ENCODE assay signal across 8 cellular contexts in genomic region chr5:171630047-171630669, GRCh38.
DNase-seq lines count a peak whose midpoint lies in the region; ATAC-seq and TF ChIP-seq lines count a peak whose summit lies in the region.

No MANE protein-coding gene starts in this region.

- no peak overlapping the region for H3K4ac ChIP-seq in mesendoderm (ENCODE audit: low read depth, low read length)

- WGBS in mesendoderm (ENCODE audit: extremely low coverage, insufficient coverage, low lambda C conversion rate) = no CpG with 5 or more reads among the region's 32 CpGs

- H3K4me1 ChIP-seq in mesendoderm (ENCODE audit: control insufficient read depth, low read depth, low read length) = no peaks in the 10 kb centered on the region

- no peak overlapping the region for H2BK5ac ChIP-seq in mesendoderm (ENCODE audit: low read length)

- peak; percentile 37 for DNase-seq in NCI-H510A treated with DMSO at 0.1 percent for 48 hours (lab: John Stamatoyannopoulos, UW)
- DNase-seq in NCI-H510A (lab: John Stamatoyannopoulos, UW) = no peak
- DNase-seq in NCI-H460 (ENCODE audit: extremely low read depth, low read depth) = peak; percentile 67
- DNase-seq in dorsolateral prefrontal cortex = peak in 4 of 10 donors; percentile 23 to 64 (median 53)
- peak; percentile 79 for DNase-seq in mesendoderm
- no peak for DNase-seq in globus pallidus (ENCODE audit: low spot score)
- no peak for DNase-seq in NCI-H2029 treated with DMSO at 0.1 percent for 48 hours (lab: John Stamatoyannopoulos, UW)

- H3K23ac ChIP-seq in mesendoderm (ENCODE audit: low read length) = no peak overlapping the region

- H3K27me3 ChIP-seq in dorsolateral prefrontal cortex = peaks cover 0 to 48% (median 4%) of the 10 kb centered on the region in 45 donors
- H3K27me3 ChIP-seq in mesendoderm (ENCODE audit: insufficient read depth, low read length, poor library complexity) = no peaks in the 10 kb centered on the region

- ATAC-seq in HG03280 (IDR thresholded peaks at IDR 0.05; ENCODE audit: unreplicated experiment) = no peak

- no peak overlapping the region for H4K5ac ChIP-seq in mesendoderm (ENCODE audit: low read length)

- H3K79me2 ChIP-seq in mesendoderm (ENCODE audit: control insufficient read depth, insufficient read depth, low read length) = no peaks in the 10 kb centered on the region

- H3K4me3 ChIP-seq in dorsolateral prefrontal cortex (peak overlapping the region in 35 of 59 donors; percentile 1 to 47 (median 27)), mesendoderm (ENCODE audit: low read length) (no peak overlapping the region)

- H3K56ac ChIP-seq in mesendoderm (ENCODE audit: low read length) = no peak overlapping the region

- no peak overlapping the region for H3K18ac ChIP-seq in mesendoderm (ENCODE audit: low read length)

- no peaks in the 10 kb centered on the region for H3K36me3 ChIP-seq in mesendoderm (ENCODE audit: control insufficient read depth, insufficient read depth, low read length)

- intact Hi-C loops in dorsolateral prefrontal cortex (cut with DNase I) = no loop called here

- H4K8ac ChIP-seq in mesendoderm (ENCODE audit: low read depth, low read length) = no peak overlapping the region

- peak overlapping the region; percentile 37 for H3K4me2 ChIP-seq in mesendoderm (ENCODE audit: low read length)

- no peak overlapping the region for H3K9ac ChIP-seq in mesendoderm (ENCODE audit: low read length)

- H2AK5ac ChIP-seq in mesendoderm (ENCODE audit: low read length) = no peak overlapping the region

- H3K27ac ChIP-seq in dorsolateral prefrontal cortex = no peak overlapping the region
- H3K27ac ChIP-seq in mesendoderm (ENCODE audit: low read depth, low read length) = no peak overlapping the region

- H3K79me1 ChIP-seq in mesendoderm (ENCODE audit: low read length) = no peaks in the 10 kb centered on the region

- no peak overlapping the region for H2BK120ac ChIP-seq in mesendoderm (ENCODE audit: low read depth, low read length)

- TF ChIP-seq CTCF in dorsolateral prefrontal cortex (IDR thresholded peaks at IDR 0.05 in 54 of 56, conservative IDR thresholded peaks at IDR 0.05 in 2 of 56; ENCODE audit: low read depth in 1 of 56, partially characterized antibody in 56 of 56) = peak in 29 of 56 donors; percentile 9 to 53 (median 29)

- no peak overlapping the region for H2BK15ac ChIP-seq in mesendoderm (replicated peaks; ENCODE audit: low read depth)

Comparison
In these comparisons a context has a peak if more than half of its experiments do, and no peak if none do; other contexts are left out.
1. DNase-seq: peak in NCI-H510A treated with DMSO at 0.1 percent for 48 hours (single experiment), NCI-H460 (single experiment) and mesendoderm (single experiment); none in NCI-H510A (single experiment), globus pallidus (single experiment) and NCI-H2029 treated with DMSO at 0.1 percent for 48 hours (single experiment).